ENCODE assay signal across 8 cellular contexts in the genomic region with DNA sequence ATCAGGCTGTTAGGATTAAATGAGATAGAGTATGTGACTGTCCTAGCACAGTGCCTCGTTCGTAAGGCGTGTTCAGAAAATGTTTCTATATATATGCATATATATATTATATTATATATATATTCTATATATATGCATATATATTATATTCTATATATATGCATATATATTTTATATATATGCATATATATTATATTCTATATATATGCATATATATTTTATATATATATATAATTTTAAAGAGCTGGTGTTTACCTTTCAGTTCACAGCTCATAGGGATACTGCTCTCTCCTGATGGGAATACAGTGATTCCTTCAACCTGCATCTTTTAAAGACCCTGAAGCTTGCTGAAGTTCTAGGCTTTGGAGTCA. TPM values are rescaled to one million over a fixed set of nuclear protein-coding genes. Genes with fewer than 3 reads are reported as not detected.
DNase-seq lines count a peak whose midpoint lies in the region; ATAC-seq and TF ChIP-seq lines count a peak whose summit lies in the region.

No MANE protein-coding gene starts in this region.

- WGBS in adrenal gland, 4 donors, result 14 to 31% (median 25%) methylated on average over 3 of the region's 3 CpGs

- intact Hi-C loops in adrenal gland (cut with DNase I), result no loop called here

- H3K9me3 ChIP-seq in adrenal gland (replicated peaks in 1 of 3) (no peaks in the 10 kb centered on the region), thoracic aorta (no peaks in the 10 kb centered on the region)

- peaks cover 27 to 51% of the 10 kb centered on the region in 2 donors for H3K4me1 ChIP-seq in adrenal gland (replicated peaks in 1 of 2)
- peaks cover 13 to 31% of the 10 kb centered on the region in 2 donors for H3K4me1 ChIP-seq in thoracic aorta (ENCODE audit: control insufficient read depth in 1 of 2, low read depth in 2 of 2)

- ATAC-seq in thoracic aorta (ENCODE audit: insufficient number of reproducible peaks, low FRiP score, low read depth) (no peak), HG02884 (IDR thresholded peaks at IDR 0.05; ENCODE audit: unreplicated experiment) (no peak)

- H3K36me3 Mint-ChIP-seq in activated T-cell treated with anti-CD3 and anti-CD28 coated beads, Interleukin-2, amount 50 U/mL, for 24 hours (ENCODE audit: low read depth), result peaks cover 24% of the 10 kb centered on the region

- no peak for TF ChIP-seq POLR2A in adrenal gland (IDR thresholded peaks at IDR 0.05)

- DNase-seq in activated T-cell treated with anti-CD3 and anti-CD28 coated beads, Interleukin-2, amount 50 U/mL, for 24 hours, result no peak
- DNase-seq in activated T-cell treated with anti-CD3 and anti-CD28 coated beads, Interleukin-2, amount 50 U/mL, for 1 hour, result no peak
- DNase-seq in adrenal gland (no peak), thoracic aorta (ENCODE audit: low spot score) (no peak), GM10248 (ENCODE audit: extremely low spot score) (no peak), midbrain (lab: John Stamatoyannopoulos, UW) (no peak)

- H3K36me3 ChIP-seq in adrenal gland (replicated peaks in 1 of 2), result peaks cover 0 to 23% of the 10 kb centered on the region in 2 donors
- H3K36me3 ChIP-seq in thoracic aorta, result peaks cover 8% of the 10 kb centered on the region

- no peaks in the 10 kb centered on the region for H3K9me3 Mint-ChIP-seq in activated T-cell treated with anti-CD3 and anti-CD28 coated beads, Interleukin-2, amount 50 U/mL, for 24 hours

- H3K4me3 ChIP-seq in adrenal gland (peak overlapping the region; percentile 35 to 84 (median 58)), thoracic aorta (peak overlapping the region; percentile 89)

- peak overlapping the region; percentile 92 for H3K4me3 Mint-ChIP-seq in activated T-cell treated with anti-CD3 and anti-CD28 coated beads, Interleukin-2, amount 50 U/mL, for 24 hours

- CTCF ChIA-PET in GM10248 (lab: Yijun Ruan, JAX), result interaction anchor here (1.3 to 3.2 kb wide), 4 partner anchors 29 to 199 kb away, joined by 5 to 20 read pairs (median 12); no protein-coding TSS in a partner anchor

- H3K27me3 ChIP-seq in adrenal gland, result no peaks in the 10 kb centered on the region
- H3K27me3 ChIP-seq in layer of hippocampus (ENCODE audit: control insufficient read depth, insufficient read depth, low read length), result no peaks in the 10 kb centered on the region
- no peaks in the 10 kb centered on the region for H3K27me3 ChIP-seq in thoracic aorta (replicated peaks; ENCODE audit: insufficient read depth)

- H3K27me3 Mint-ChIP-seq in activated T-cell treated with anti-CD3 and anti-CD28 coated beads, Interleukin-2, amount 50 U/mL, for 24 hours, result no peaks in the 10 kb centered on the region

- TF ChIP-seq CTCF in adrenal gland (IDR thresholded peaks at IDR 0.05) (no peak), thoracic aorta (IDR thresholded peaks at IDR 0.05) (no peak), GM10248 (IDR thresholded peaks at IDR 0.05; ENCODE audit: control extremely low read depth, extremely low read depth, low read depth, missing control alignments) (no peak)

- POLR2A ChIA-PET in GM10248 (lab: Yijun Ruan, JAX), result no interaction called here

- H3K27ac ChIP-seq in adrenal gland (peak overlapping the region; percentile 89 to 96 (median 92)), layer of hippocampus (ENCODE audit: low read depth, low read length) (peak overlapping the region; percentile 95), thoracic aorta (peak overlapping the region; percentile 78 to 80)

- peak overlapping the region; percentile 98 for H3K27ac Mint-ChIP-seq in activated T-cell treated with anti-CD3 and anti-CD28 coated beads, Interleukin-2, amount 50 U/mL, for 24 hours

- peaks cover 15% of the 10 kb centered on the region for H3K4me1 Mint-ChIP-seq in activated T-cell treated with anti-CD3 and anti-CD28 coated beads, Interleukin-2, amount 50 U/mL, for 24 hours (ENCODE audit: low read depth)

RNA-seq across cellular contexts. Expression of gene NDUFB4, which starts 0.7 kb away (rescaled TPM):
- 100 to 1,000 TPM; 141 to 535 (median 315) TPM for total RNA-seq in adrenal gland
- 100 to 1,000 TPM; 208 to 905 (median 762) TPM for polyA plus RNA-seq in adrenal gland
- total RNA-seq in thoracic aorta, result 10 to 100 TPM; 23.5 to 62.3 TPM
